ENCODE assay signal across 1 cellular context in genomic region chr12:49777800-49778748, GRCh38.
TF ChIP-seq lines count a peak whose summit lies in the region.

No MANE protein-coding gene starts in this region.

TF ChIP-seq in K562, 482 proteins besides CTCF, POLR2A, EP300 and RAD21 (continued from another document):
- TF ChIP-seq DEAF1 (CRISPR knock-in tag; IDR thresholded peaks at IDR 0.05) (0 out of 2 replicates have a peak, but pooled peaks have one; percentile 24), MAZ (CRISPR knock-in tag; conservative IDR thresholded peaks at IDR 0.05 in 1 of 2, IDR thresholded peaks at IDR 0.05 in 1 of 2) (peak in 1 of 2 experiments; percentile 32; a peak in 1 of 4 replicates), ZBTB7A (IDR thresholded peaks at IDR 0.05; ENCODE audit: borderline replicate concordance, control insufficient read depth, low read depth, low read length) (no peak)
- TF ChIP-seq, protein P1, sequence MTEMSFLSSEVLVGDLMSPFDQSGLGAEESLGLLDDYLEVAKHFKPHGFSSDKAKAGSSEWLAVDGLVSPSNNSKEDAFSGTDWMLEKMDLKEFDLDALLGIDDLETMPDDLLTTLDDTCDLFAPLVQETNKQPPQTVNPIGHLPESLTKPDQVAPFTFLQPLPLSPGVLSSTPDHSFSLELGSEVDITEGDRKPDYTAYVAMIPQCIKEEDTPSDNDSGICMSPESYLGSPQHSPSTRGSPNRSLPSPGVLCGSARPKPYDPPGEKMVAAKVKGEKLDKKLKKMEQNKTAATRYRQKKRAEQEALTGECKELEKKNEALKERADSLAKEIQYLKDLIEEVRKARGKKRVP (CRISPR knock-in tag; IDR thresholded peaks at IDR 0.05), result no peak
- TF ChIP-seq, protein P2, sequence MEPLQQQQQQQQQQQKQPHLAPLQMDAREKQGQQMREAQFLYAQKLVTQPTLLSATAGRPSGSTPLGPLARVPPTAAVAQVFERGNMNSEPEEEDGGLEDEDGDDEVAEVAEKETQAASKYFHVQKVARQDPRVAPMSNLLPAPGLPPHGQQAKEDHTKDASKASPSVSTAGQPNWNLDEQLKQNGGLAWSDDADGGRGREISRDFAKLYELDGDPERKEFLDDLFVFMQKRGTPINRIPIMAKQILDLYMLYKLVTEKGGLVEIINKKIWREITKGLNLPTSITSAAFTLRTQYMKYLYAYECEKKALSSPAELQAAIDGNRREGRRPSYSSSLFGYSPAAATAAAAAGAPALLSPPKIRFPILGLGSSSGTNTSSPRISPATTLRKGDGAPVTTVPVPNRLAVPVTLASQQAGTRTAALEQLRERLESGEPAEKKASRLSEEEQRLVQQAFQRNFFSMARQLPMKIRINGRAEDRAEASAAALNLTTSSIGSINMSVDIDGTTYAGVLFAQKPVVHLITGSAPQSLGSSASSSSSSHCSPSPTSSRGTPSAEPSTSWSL (CRISPR knock-in tag; IDR thresholded peaks at IDR 0.05; ENCODE audit: borderline replicate concordance), result no peak
- TF ChIP-seq, protein P3, sequence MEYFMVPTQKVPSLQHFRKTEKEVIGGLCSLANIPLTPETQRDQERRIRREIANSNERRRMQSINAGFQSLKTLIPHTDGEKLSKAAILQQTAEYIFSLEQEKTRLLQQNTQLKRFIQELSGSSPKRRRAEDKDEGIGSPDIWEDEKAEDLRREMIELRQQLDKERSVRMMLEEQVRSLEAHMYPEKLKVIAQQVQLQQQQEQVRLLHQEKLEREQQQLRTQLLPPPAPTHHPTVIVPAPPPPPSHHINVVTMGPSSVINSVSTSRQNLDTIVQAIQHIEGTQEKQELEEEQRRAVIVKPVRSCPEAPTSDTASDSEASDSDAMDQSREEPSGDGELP (CRISPR knock-in tag; IDR thresholded peaks at IDR 0.05; ENCODE audit: borderline replicate concordance), result peak; percentile 40; the same call in 1 of the 2 replicates
